Comparison of ENCODE assay signal across 1 cellular context in the genomic region with DNA sequence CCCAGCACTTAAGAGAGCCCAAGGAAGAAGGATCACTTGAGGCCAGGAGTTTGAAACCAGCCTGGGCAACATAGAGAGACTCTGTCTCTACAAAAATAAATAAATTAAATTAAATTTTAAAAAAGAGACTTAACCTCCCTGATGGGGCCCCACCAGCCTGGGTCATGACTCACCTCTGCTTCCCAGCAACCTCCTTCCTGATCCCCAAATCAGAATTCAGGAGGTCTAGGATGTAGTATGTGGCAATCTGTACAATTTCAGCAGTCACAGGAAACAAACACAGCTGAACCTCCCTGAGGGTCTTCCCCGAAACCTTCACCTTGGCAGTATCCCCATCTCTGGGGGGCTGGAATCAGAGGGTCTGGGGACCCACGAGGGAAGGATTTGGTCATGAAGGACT.
TF ChIP-seq lines count a peak whose summit lies in the region.

No MANE protein-coding gene starts in this region.

TF ChIP-seq in endothelial cell of umbilical vein, 7 proteins besides CTCF, POLR2A, EP300 and RAD21:
- TF ChIP-seq, protein P1, sequence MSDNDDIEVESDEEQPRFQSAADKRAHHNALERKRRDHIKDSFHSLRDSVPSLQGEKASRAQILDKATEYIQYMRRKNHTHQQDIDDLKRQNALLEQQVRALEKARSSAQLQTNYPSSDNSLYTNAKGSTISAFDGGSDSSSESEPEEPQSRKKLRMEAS (IDR thresholded peaks at IDR 0.05; ENCODE audit: insufficient read depth, insufficient read length), result no peak
- peak; percentile 16 for TF ChIP-seq FOS (IDR thresholded peaks at IDR 0.05; ENCODE audit: borderline replicate concordance, insufficient read depth, low read length)
